ENCODE assay signal across 20 cellular contexts in the genomic region with DNA sequence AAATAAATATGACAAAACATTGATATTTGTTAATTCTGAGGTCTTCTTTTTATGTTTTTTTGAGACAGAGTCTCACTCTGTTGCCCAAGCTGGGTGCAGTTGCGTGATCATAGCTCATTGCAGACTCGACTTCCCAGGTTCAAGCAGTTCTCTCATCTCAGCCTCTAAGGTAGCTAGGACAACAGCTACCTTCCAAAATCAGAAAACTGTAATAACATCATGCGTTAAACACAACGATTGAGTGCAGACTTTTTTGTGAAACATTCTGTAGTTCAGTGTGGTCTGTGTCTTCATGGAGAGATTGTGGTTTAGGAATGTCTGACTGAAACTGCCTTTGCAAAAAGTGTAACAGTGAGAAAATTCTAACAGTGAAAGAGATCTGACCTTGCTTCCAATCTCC. TPM values are rescaled to one million over a fixed set of nuclear protein-coding genes. Genes with fewer than 3 reads are reported as not detected.
A peak's percentile ranks its signal among the peaks of the same experiment; 100 is the strongest.
DNase-seq lines count a peak whose midpoint lies in the region; FAIRE-seq and TF ChIP-seq lines count a peak whose summit lies in the region.
"Had no signal": no experiment of that assay in that cellular context is flagged by ENCODE, and none has a peak within 500 bp of the region (broad histone marks: within the 10 kb centered on the region; RNA-seq: fewer than 3 reads in every experiment).

No MANE protein-coding gene starts in this region.

- H2AK5ac ChIP-seq in H1 (ENCODE audit: low read depth, low read length) = no peak overlapping the region

- TF ChIP-seq EP300 in H1 (IDR thresholded peaks at IDR 0.05; ENCODE audit: borderline replicate concordance in 1 of 2, low read depth in 2 of 2, low read length in 2 of 2) (no peak), suprapubic skin (IDR thresholded peaks at IDR 0.05) (no peak)

- POLR2A ChIA-PET in H1 (lab: Charles Lee; ENCODE audit: partially characterized antibody) = no interaction called here

- no peak overlapping the region for H4K5ac ChIP-seq in H1 (ENCODE audit: insufficient read length, low read depth, low read length)

- H3K56ac ChIP-seq in H1 (replicated peaks; ENCODE audit: insufficient read length, low read depth, low read length) = no peak overlapping the region

- DNase-seq in HTR-8/SVneo (ENCODE audit: insufficient read length, low spot score) (no peak), H1 (ENCODE audit: low read depth in 1 of 2, low spot score in 2 of 2) (no peak), suprapubic skin (ENCODE audit: low spot score in 2 of 2) (no peak), H7 (no peak), prostate gland (ENCODE audit: low spot score) (no peak)
- DNase-seq: 8988T; C1 segment of cervical spinal cord; Calu3; CD4-positive, alpha-beta memory T cell; COR-L47; DMS53; DND-41; GM23248; HCEC 1CT had no signal

- H3K4me1 ChIP-seq in ACC112 (ENCODE audit: control insufficient read depth, insufficient read depth, low read length, unreplicated experiment) (no peaks in the 10 kb centered on the region), H1 (replicated peaks in 1 of 4; ENCODE audit: control insufficient read depth in 3 of 4, insufficient read depth in 4 of 4, low read length in 3 of 4) (no peaks in the 10 kb centered on the region), suprapubic skin (no peaks in the 10 kb centered on the region), prostate gland (replicated peaks) (no peaks in the 10 kb centered on the region)
- H3K4me1 ChIP-seq: A549 had no signal

- H2AFZ ChIP-seq in ACC112 (ENCODE audit: low read length, unreplicated experiment) (peak overlapping the region; percentile 12), H1 (ENCODE audit: low read length) (peak overlapping the region; percentile 91; the same call in 1 of the 2 replicates)
- H2AFZ ChIP-seq: GM23248 had no signal

- H4K91ac ChIP-seq in H1 (replicated peaks; ENCODE audit: insufficient read length, low read length) = no peak overlapping the region

- intact Hi-C loops in prostate gland (cut with DNase I) = no loop called here

- H3K9ac ChIP-seq in H1 (replicated peaks in 1 of 4; ENCODE audit: extremely low read depth in 1 of 4, low read depth in 3 of 4, low read length in 3 of 4) = no peak overlapping the region
- H3K9ac ChIP-seq: GM23248 had no signal

- H3K27me3 ChIP-seq in ACC112 (ENCODE audit: insufficient read depth, low read length) (no peaks in the 10 kb centered on the region), H1 (replicated peaks in 1 of 4; ENCODE audit: control insufficient read depth in 3 of 4, extremely low read depth in 1 of 4, insufficient read depth in 3 of 4, low read length in 3 of 4) (no peaks in the 10 kb centered on the region), suprapubic skin (peaks cover 3% of the 10 kb centered on the region), H7 (ENCODE audit: control insufficient read depth, insufficient read depth, low read length) (no peaks in the 10 kb centered on the region), prostate gland (replicated peaks; ENCODE audit: insufficient read depth) (no peaks in the 10 kb centered on the region)

- CTCF ChIA-PET in H1 (lab: Charles Lee; ENCODE audit: partially characterized antibody) = interaction anchor here (0.6 to 1.6 kb wide), 4 partner anchors 9 to 222 kb away, joined by 3 to 4 read pairs (median 4); no protein-coding TSS in a partner anchor

- peaks cover 0 to 4% of the 10 kb centered on the region in 2 experiments; a peak in 2 of 4 replicates for H3K9me3 ChIP-seq in H1 (ENCODE audit: insufficient read depth in 2 of 2, low read depth in 1 of 2, low read length in 1 of 2)
- no peaks in the 10 kb centered on the region for H3K9me3 ChIP-seq in suprapubic skin
- H3K9me3 ChIP-seq in prostate gland = no peaks in the 10 kb centered on the region
- H3K9me3 ChIP-seq: A549 had no signal

- no peak overlapping the region for H2BK20ac ChIP-seq in H1 (ENCODE audit: low read length)

- no peak overlapping the region for H2BK15ac ChIP-seq in H1 (ENCODE audit: low read length)

- no peaks in the 10 kb centered on the region for H3K23me2 ChIP-seq in H1 (ENCODE audit: low read depth, low read length)

- H3K27ac ChIP-seq in ACC112 (ENCODE audit: low read depth, low read length) (no peak overlapping the region), H1 (ENCODE audit: low read depth, low read length) (no peak overlapping the region), suprapubic skin (no peak overlapping the region), prostate gland (no peak overlapping the region)
- H3K27ac ChIP-seq: A549, GM23248 had no signal

- TF ChIP-seq RAD21 in H1 (IDR thresholded peaks at IDR 0.05 in 1 of 2, conservative IDR thresholded peaks at IDR 0.05 in 1 of 2; ENCODE audit: low read depth in 2 of 2, low read length in 2 of 2) = no peak

- no peak overlapping the region for H4K8ac ChIP-seq in H1 (ENCODE audit: extremely low read depth, insufficient read depth, low read length)

- H4K20me1 ChIP-seq in H1 (replicated peaks in 1 of 2; ENCODE audit: control insufficient read depth in 1 of 2, insufficient read depth in 2 of 2, low read length in 2 of 2) = no peaks in the 10 kb centered on the region

- H2BK12ac ChIP-seq in H1 (ENCODE audit: low read depth, low read length) = no peak overlapping the region

- 94% methylated on average over 4 of the region's 4 CpGs; no CpG with 5 or more reads in 1 of the 2 experiments for WGBS in H1 (ENCODE audit: extremely low coverage in 1 of 2, insufficient coverage in 1 of 2, insufficient read length in 1 of 2, insufficient replicate concordance in 2 of 2, low coverage in 1 of 2, low lambda C conversion rate in 2 of 2, missing lambda C conversion rate in 1 of 2), 2 experiments
- 91% methylated on average over 4 of the region's 4 CpGs for WGBS in suprapubic skin
- 95% methylated on average over 4 of the region's 4 CpGs for WGBS in prostate gland

- H3K79me1 ChIP-seq in H1 (ENCODE audit: low read depth, low read length) = no peaks in the 10 kb centered on the region

- H3K79me2 ChIP-seq in ACC112 (ENCODE audit: control insufficient read depth, insufficient read depth, low read length, unreplicated experiment) (no peaks in the 10 kb centered on the region), H1 (ENCODE audit: control insufficient read depth in 1 of 2, insufficient read depth in 2 of 2, low read length in 2 of 2) (no peaks in the 10 kb centered on the region)

- H3K23ac ChIP-seq in H1 (ENCODE audit: insufficient read length) = no peak overlapping the region

- no peak for TF ChIP-seq POLR2A in H1 (IDR thresholded peaks at IDR 0.05; ENCODE audit: control extremely low read depth in 1 of 2, low read depth in 2 of 2, low read length in 2 of 2)
- no peak for TF ChIP-seq POLR2A in suprapubic skin (IDR thresholded peaks at IDR 0.05)
- TF ChIP-seq POLR2A in prostate gland (IDR thresholded peaks at IDR 0.05) = no peak

- H3K4me3 ChIP-seq in ACC112 (ENCODE audit: low read depth, low read length) = no peak overlapping the region
- no peak overlapping the region for H3K4me3 ChIP-seq in H1 (ENCODE audit: extremely low read depth in 1 of 4, insufficient read depth in 2 of 4, low read depth in 3 of 4, low read length in 4 of 4)
- no peak overlapping the region for H3K4me3 ChIP-seq in suprapubic skin
- H3K4me3 ChIP-seq in H7 (ENCODE audit: insufficient read depth, low read depth, low read length) = no peak overlapping the region
- no peak overlapping the region for H3K4me3 ChIP-seq in prostate gland
- H3K4me3 ChIP-seq: A549, GM23248 had no signal

- no peak overlapping the region for H3K18ac ChIP-seq in H1 (ENCODE audit: extremely low read depth, low read length)

- no peak for TF ChIP-seq CTCF in H1 (IDR thresholded peaks at IDR 0.05; ENCODE audit: control extremely low read depth in 1 of 3, insufficient read depth in 1 of 3, low read depth in 1 of 3, low read length in 3 of 3)
- TF ChIP-seq CTCF in subcutaneous adipose tissue (IDR thresholded peaks at IDR 0.05; ENCODE audit: low read depth) = peak; percentile 58
- no peak for TF ChIP-seq CTCF in suprapubic skin (IDR thresholded peaks at IDR 0.05)
- TF ChIP-seq CTCF in prostate gland (IDR thresholded peaks at IDR 0.05) = no peak

- H2BK5ac ChIP-seq in H1 (ENCODE audit: low read depth, low read length) = no peak overlapping the region

- no peak overlapping the region for H3K4me2 ChIP-seq in H1 (ENCODE audit: insufficient read depth in 1 of 2, low read depth in 2 of 2, low read length in 2 of 2)
- H3K4me2 ChIP-seq: A549 had no signal

- FAIRE-seq in HTR-8/SVneo (lab: Jason Lieb, UNC) (peak; percentile 83), H1 (lab: Jason Lieb, UNC) (no peak)
- FAIRE-seq: A549, G401.6, GM19239, H54 had no signal

- no peak overlapping the region for H3K4ac ChIP-seq in H1 (replicated peaks; ENCODE audit: insufficient read length, low read depth, low read length)

- no peaks in the 10 kb centered on the region for H3K36me3 ChIP-seq in ACC112 (ENCODE audit: insufficient read depth, low read length)
- H3K36me3 ChIP-seq in H1 (ENCODE audit: control insufficient read depth in 2 of 4, insufficient read depth in 4 of 4, low read length in 3 of 4) = no peaks in the 10 kb centered on the region
- H3K36me3 ChIP-seq in suprapubic skin = no peaks in the 10 kb centered on the region
- no peaks in the 10 kb centered on the region for H3K36me3 ChIP-seq in H7 (replicated peaks; ENCODE audit: control insufficient read depth, insufficient read depth, low read length)
- H3K36me3 ChIP-seq in prostate gland = no peaks in the 10 kb centered on the region

- H3K14ac ChIP-seq in H1 (ENCODE audit: insufficient read length) = no peak overlapping the region

- no peak overlapping the region for H2BK120ac ChIP-seq in H1 (replicated peaks; ENCODE audit: low read depth, low read length)

TF ChIP-seq in H1, 55 proteins besides CTCF, POLR2A, EP300 and RAD21 (continues in another document):
- TF ChIP-seq SP4 (IDR thresholded peaks at IDR 0.05; ENCODE audit: low read length) = no peak
- TF ChIP-seq YY1 (IDR thresholded peaks at IDR 0.05; ENCODE audit: low read depth, low read length) = no peak
- TF ChIP-seq JUND (IDR thresholded peaks at IDR 0.05; ENCODE audit: low read length) = no peak
- TF ChIP-seq TAF1 (IDR thresholded peaks at IDR 0.05; ENCODE audit: low read depth, low read length) = no peak
- no peak for TF ChIP-seq KDM1A (IDR thresholded peaks at IDR 0.05; ENCODE audit: borderline replicate concordance, low read length)

RNA-seq across cellular contexts. Expression of a gene that starts 16.1 kb away (rescaled TPM):
- 13.0 and 15.0 TPM in 2 replicates for total RNA-seq in H1 (2021; fragmentation: NEBNext Ultra II Directional; extraction: Animal tissue kit (Norgen Biotek cat#: 25700))
- polyA plus RNA-seq in H1 (2011; rRNA removed) = 7.8 and 8.9 TPM in 2 replicates
- polyA plus RNA-seq in H1 (2011; cell fraction: cytosol; rRNA removed) = 8.8 TPM
- 4.4 TPM for polyA plus RNA-seq in H1 (2011; cell fraction: nucleus; rRNA removed)
- polyA plus RNA-seq in H1 (2012, experiment 1 of 2) = 12.6 to 14.3 TPM (median 13.6 TPM) in 4 replicates
- polyA plus RNA-seq in H1 (2012, experiment 2 of 2) = 17.2 TPM
- 7.5 TPM for polyA plus RNA-seq in H1 (2013, experiment 1 of 2)
- 7.0 TPM for polyA plus RNA-seq in H1 (2013, experiment 2 of 2)
- 9.9 and 10.8 TPM in 2 replicates for polyA minus RNA-seq in H1 (2011; rRNA and poly(A)+ RNA removed)
- 3.8 TPM for polyA minus RNA-seq in H1 (2011; cell fraction: cytosol; rRNA and poly(A)+ RNA removed)
- 6.2 TPM for polyA minus RNA-seq in H1 (2011; cell fraction: nucleus; rRNA and poly(A)+ RNA removed)
- total RNA-seq in subcutaneous adipose tissue (1 to 10 TPM in 2 of 4 donors, under 1 TPM in 2; 0.82 to 2.6 (median 1.7) TPM), suprapubic skin (1 to 10 TPM in 1 of 4 donors, under 1 TPM in 2, not detected in 1; 0.23 to 1.2 (median 0.89) TPM), prostate gland (1 to 10 TPM in 1 of 2 donors, under 1 TPM in 1; 0.14 to 1.2 TPM)
- total RNA-seq in H7 (2014; rRNA removed; shearing (Covaris generic)) = 2.3 and 4.0 TPM in 2 replicates
- total RNA-seq: CD4-positive, alpha-beta memory T cell had no signal
- polyA plus RNA-seq: A549; CD4-positive, alpha-beta memory T cell had no signal
